ENCODE assay signal across 12 cellular contexts in the genomic region with DNA sequence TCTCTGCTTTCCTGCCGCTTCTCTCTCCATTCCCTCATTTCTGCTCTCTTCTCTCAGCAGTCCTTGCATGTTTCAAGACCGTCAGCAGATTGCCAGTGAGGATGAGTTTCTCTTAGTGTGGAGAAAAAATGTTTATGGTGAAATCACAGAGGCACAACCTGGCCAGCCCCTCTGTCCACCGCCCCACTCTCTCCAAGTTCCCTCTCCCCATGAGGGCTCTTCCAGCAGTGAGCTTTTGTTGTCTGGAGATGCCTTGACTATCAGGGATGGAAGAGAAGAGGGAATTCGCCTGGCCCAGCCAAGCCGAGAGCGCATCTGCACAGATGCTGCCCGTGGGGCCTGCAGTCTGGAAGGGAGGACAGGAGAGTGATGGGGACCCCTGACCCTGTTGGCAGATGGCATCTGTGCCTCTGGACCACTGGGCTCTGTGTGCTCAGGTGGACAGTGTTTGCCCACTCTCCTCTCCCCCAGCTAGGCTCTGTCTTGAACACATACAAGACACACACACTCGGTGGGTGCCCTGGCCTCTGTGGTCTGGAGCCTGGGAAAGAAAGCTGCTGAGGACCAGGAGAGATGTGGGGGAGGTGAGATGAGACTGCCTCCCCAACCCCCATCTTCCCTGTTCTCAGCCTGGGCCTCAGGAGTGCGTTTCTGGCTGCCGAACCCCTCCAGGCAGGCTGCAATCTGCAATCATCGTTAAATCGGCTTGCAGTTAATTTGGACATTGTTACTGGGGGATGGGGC. TPM values are rescaled to one million over a fixed set of nuclear protein-coding genes. Genes with fewer than 3 reads are reported as not detected.
A peak's percentile ranks its signal among the peaks of the same experiment; 100 is the strongest.
DNase-seq lines count a peak whose midpoint lies in the region; ATAC-seq and TF ChIP-seq lines count a peak whose summit lies in the region.
"Had no signal": no experiment of that assay in that cellular context is flagged by ENCODE, and none has a peak within 500 bp of the region (broad histone marks: within the 10 kb centered on the region; RNA-seq: fewer than 3 reads in every experiment).

No MANE protein-coding gene starts in this region.

- H3K79me2 ChIP-seq in Loucy (ENCODE audit: insufficient read depth, low read length), result peaks cover 91% of the 10 kb centered on the region

- H3K4me3 ChIP-seq in BE2C (ENCODE audit: low read depth, low read length) (peak overlapping the region; percentile 37), Loucy (ENCODE audit: low read length, poor library complexity, severe bottlenecking) (peak overlapping the region; percentile 35), endodermal cell (ENCODE audit: low read length) (peak overlapping the region; percentile 46), psoas muscle (no peak overlapping the region)
- H3K4me3 ChIP-seq: ascending aorta had no signal

- H3K9me3 Mint-ChIP-seq in endodermal cell (no peaks in the 10 kb centered on the region), neural crest cell (no peaks in the 10 kb centered on the region)
- H3K9me3 Mint-ChIP-seq: HFFc6; T-helper 1 cell treated with Interleukin-12 subunit alpha and Interleukin-12 subunit beta and Interleukin-4 antibody, amounts not matched to agents 30 μg/mL and 1 μg/mL, for 36 hours had no signal

- H3K27ac ChIP-seq in endodermal cell (ENCODE audit: low read depth, low read length) (peak overlapping the region; percentile 67), psoas muscle (no peak overlapping the region)
- H3K27ac ChIP-seq: ascending aorta had no signal

- H3K9ac ChIP-seq in Loucy (ENCODE audit: low read depth, low read length, poor library complexity, severe bottlenecking), result peak overlapping the region; percentile 25
- no peak overlapping the region for H3K9ac ChIP-seq in endodermal cell (ENCODE audit: extremely low read depth, low read length, poor library complexity, severe bottlenecking)

- H4K20me1 ChIP-seq in Loucy (ENCODE audit: insufficient read depth, low read length, poor library complexity, severe bottlenecking), result peaks cover 44% of the 10 kb centered on the region

- H3K27ac Mint-ChIP-seq in endodermal cell (peak overlapping the region; percentile 84), neural crest cell (ENCODE audit: unreplicated experiment) (peak overlapping the region; percentile 76)
- H3K27ac Mint-ChIP-seq: HFFc6; T-helper 1 cell treated with Interleukin-12 subunit alpha and Interleukin-12 subunit beta and Interleukin-4 antibody, amounts not matched to agents 30 μg/mL and 1 μg/mL, for 36 hours had no signal

- peak overlapping the region; percentile 40 for H3K4me3 Mint-ChIP-seq in endodermal cell
- H3K4me3 Mint-ChIP-seq in neural crest cell, result peak overlapping the region; percentile 82
- H3K4me3 Mint-ChIP-seq: HFFc6; T-helper 1 cell treated with Interleukin-12 subunit alpha and Interleukin-12 subunit beta and Interleukin-4 antibody, amounts not matched to agents 30 μg/mL and 1 μg/mL, for 36 hours had no signal

- H3K27me3 Mint-ChIP-seq in endodermal cell (ENCODE audit: insufficient read depth) (no peaks in the 10 kb centered on the region), neural crest cell (ENCODE audit: low read depth) (no peaks in the 10 kb centered on the region)

- no peaks in the 10 kb centered on the region for H3K9me2 ChIP-seq in Loucy (replicated peaks; ENCODE audit: low read depth, low read length)

- H3K27me3 ChIP-seq in BE2C (no peaks in the 10 kb centered on the region), Loucy (ENCODE audit: insufficient read depth, low read length, poor library complexity, severe bottlenecking) (peaks cover 4% of the 10 kb centered on the region), endodermal cell (ENCODE audit: control insufficient read depth, insufficient read depth, low read length, poor library complexity, severe bottlenecking) (no peaks in the 10 kb centered on the region), psoas muscle (ENCODE audit: insufficient read depth in 3 of 3, low read length in 2 of 3) (peaks cover 0 to 11% (median 6%) of the 10 kb centered on the region in 3 donors)
- H3K27me3 ChIP-seq: ascending aorta had no signal

- peak; percentile 78 for DNase-seq in BE2C
- DNase-seq in endodermal cell, result peak; percentile 72
- DNase-seq in neural crest cell (ENCODE audit: low read depth, low spot score), result no peak
- DNase-seq in effector CD4-positive, alpha-beta T cell, result no peak
- DNase-seq in cerebellar cortex (ENCODE audit: low spot score), result no peak
- DNase-seq in psoas muscle, result no peak
- DNase-seq: HFFc6, NCI-H1092 treated with DMSO at 0.1 percent for 48 hours had no signal

- peaks cover 4% of the 10 kb centered on the region for H3K36me3 Mint-ChIP-seq in endodermal cell (ENCODE audit: low read depth)
- no peaks in the 10 kb centered on the region for H3K36me3 Mint-ChIP-seq in neural crest cell (ENCODE audit: low read depth)

- H2AFZ ChIP-seq in Loucy (ENCODE audit: low read length), result no peak overlapping the region

- intact Hi-C loops in psoas muscle (cut with DNase I), result no loop called here

- peaks cover 31% of the 10 kb centered on the region for H3K4me1 ChIP-seq in BE2C
- peaks cover 49% of the 10 kb centered on the region for H3K4me1 ChIP-seq in Loucy (ENCODE audit: insufficient read depth, low read length, poor library complexity, severe bottlenecking)
- peaks cover 50% of the 10 kb centered on the region for H3K4me1 ChIP-seq in endodermal cell (ENCODE audit: control insufficient read depth, insufficient read depth, low read length)
- H3K4me1 ChIP-seq in psoas muscle, result peaks cover 15% of the 10 kb centered on the region

- no peaks in the 10 kb centered on the region for H3K9me3 ChIP-seq in BE2C
- no peaks in the 10 kb centered on the region for H3K9me3 ChIP-seq in Loucy (ENCODE audit: insufficient read depth, low read depth, low read length)
- H3K9me3 ChIP-seq in endodermal cell (ENCODE audit: control insufficient read depth, low read length), result no peaks in the 10 kb centered on the region
- H3K9me3 ChIP-seq in psoas muscle, result no peaks in the 10 kb centered on the region
- H3K9me3 ChIP-seq: ascending aorta had no signal

- peaks cover 5% of the 10 kb centered on the region for H3K36me3 ChIP-seq in BE2C
- peaks cover 7% of the 10 kb centered on the region; the same call in 1 of the 2 replicates for H3K36me3 ChIP-seq in Loucy (ENCODE audit: insufficient read depth, low read length)
- H3K36me3 ChIP-seq in endodermal cell (ENCODE audit: control insufficient read depth, insufficient read depth, low read length), result peaks cover 14% of the 10 kb centered on the region
- H3K36me3 ChIP-seq in psoas muscle (ENCODE audit: insufficient read depth in 1 of 2, low read depth in 1 of 2), result no peaks in the 10 kb centered on the region
- H3K36me3 ChIP-seq: ascending aorta had no signal

- peaks cover 53% of the 10 kb centered on the region for H3K4me1 Mint-ChIP-seq in endodermal cell
- peaks cover 54% of the 10 kb centered on the region for H3K4me1 Mint-ChIP-seq in neural crest cell

- ATAC-seq in HG02884 (IDR thresholded peaks at IDR 0.05; ENCODE audit: unreplicated experiment) (no peak), psoas muscle (no peak)

- TF ChIP-seq CTCF in BE2C (IDR thresholded peaks at IDR 0.05; ENCODE audit: low read depth, low read length) (no peak), Loucy (conservative IDR thresholded peaks at IDR 0.05; ENCODE audit: low read length) (no peak), endodermal cell (conservative IDR thresholded peaks at IDR 0.05) (no peak), neural crest cell (conservative IDR thresholded peaks at IDR 0.05) (no peak), psoas muscle (IDR thresholded peaks at IDR 0.05) (no peak)

- H3F3A ChIP-seq in Loucy (ENCODE audit: low read depth), result 0 out of 2 replicates have a peak, but pooled peaks cover 8% of the 10 kb centered on the region

- 44 to 60% methylated on average over 4 to 12 of the region's 12 CpGs for WGBS in endodermal cell (ENCODE audit: insufficient coverage in 1 of 2, insufficient read length in 1 of 2), 2 experiments
- WGBS in psoas muscle, 3 donors, result 78 to 88% (median 79%) methylated on average over 12 of the region's 12 CpGs

- peak overlapping the region; percentile 95 for H3K4me2 ChIP-seq in Loucy (ENCODE audit: low read depth, low read length, poor library complexity, severe bottlenecking)

RNA-seq across cellular contexts. Expression of a gene that starts 4.4 kb away (rescaled TPM):
- 1,292 TPM for polyA plus RNA-seq in BE2C (2012; ENCODE audit: insufficient read depth, insufficient read length, low read depth)
- 100 to 1,000 TPM; 208 to 269 TPM for total RNA-seq in endodermal cell
- polyA plus RNA-seq in endodermal cell (2013, experiment 1 of 2), result 239 TPM
- 230 TPM for polyA plus RNA-seq in endodermal cell (2013, experiment 2 of 2)
- 106 TPM in 2 replicates for total RNA-seq in neural crest cell
- total RNA-seq in psoas muscle, result 10 to 100 TPM in 2 of 4 donors, 1 to 10 TPM in 2; 9.0 to 20.3 (median 10.6) TPM
- 10 to 100 TPM in 2 of 3 donors, 1 to 10 TPM in 1; 9.1 to 12.6 (median 11.5) TPM for polyA plus RNA-seq in psoas muscle

RNA-seq across cellular contexts. Expression of a gene that starts 55.9 kb away (rescaled TPM):
- polyA plus RNA-seq in BE2C (2012; ENCODE audit: insufficient read depth, insufficient read length, low read depth), result not detected
- total RNA-seq in endodermal cell (1 to 10 TPM; 2.6 to 7.5 TPM), neural crest cell (not detected in 2 replicates), psoas muscle (under 1 TPM in 1 of 4 donors, not detected in 3; 0.32 TPM)
- polyA plus RNA-seq in endodermal cell (2013, experiment 1 of 2), result 0.64 TPM
- 0.21 TPM for polyA plus RNA-seq in endodermal cell (2013, experiment 2 of 2)
- polyA plus RNA-seq in psoas muscle, result under 1 TPM in 2 of 3 donors, not detected in 1; 0.01 to 0.03 TPM
- total RNA-seq: ascending aorta, HFFc6 had no signal

Comparison
In these comparisons a context has a peak if more than half of its experiments do, and no peak if none do; other contexts are left out.
1. DNase-seq: peak in BE2C (single experiment) and endodermal cell (single experiment); none in neural crest cell (single experiment), effector CD4-positive, alpha-beta T cell (single experiment), cerebellar cortex (single experiment) and psoas muscle (0 of 2).